In the genomic region with DNA sequence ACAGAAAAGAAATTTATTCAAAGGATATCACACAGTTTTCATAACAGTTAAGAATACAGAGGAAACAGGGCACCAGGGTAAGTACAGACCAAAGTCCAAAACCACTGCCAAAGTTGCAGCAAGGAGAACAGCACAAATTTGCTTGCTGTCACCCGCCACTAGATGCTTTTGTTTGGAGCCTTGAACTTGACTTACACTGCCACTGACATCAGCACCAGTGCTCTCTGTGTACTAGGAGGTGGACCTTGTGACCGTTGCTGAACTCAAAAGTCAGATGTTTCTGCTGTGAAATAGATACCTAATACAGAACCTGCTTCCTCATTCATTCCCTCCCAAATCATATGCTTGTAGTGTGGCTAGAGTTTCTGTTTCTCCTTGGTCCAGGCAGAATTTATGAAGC, we compare ENCODE assay signal across 34 cellular contexts.
"Had no signal": no experiment of that assay in that cellular context is flagged by ENCODE, and none has a peak within 500 bp of the region (broad histone marks: within the 10 kb centered on the region; RNA-seq: fewer than 3 reads in every experiment).

No MANE protein-coding gene starts in this region.

- H3K27me3 Mint-ChIP-seq: activated B cell treated with CpG ODN at 0.5 μM for 24 hours; activated CD4-positive, alpha-beta memory T cell treated with anti-CD3 and anti-CD28 coated beads for 36 hours; activated CD4-positive, alpha-beta T cell treated with anti-CD3 and anti-CD28 coated beads, Interleukin-2, amount 10 ng/mL, durations not matched to agents 24 days and 14 days; activated naive CD8-positive, alpha-beta T cell treated with anti-CD3 and anti-CD28 coated beads, Interleukin-2, amount 50 U/mL, for 24 hours; central memory CD8-positive, alpha-beta T cell had no signal

- H3K9ac ChIP-seq: SK-N-SH had no signal

- DNase-seq: activated B cell treated with CpG ODN at 0.5 μM for 24 hours; activated CD4-positive, alpha-beta memory T cell treated with anti-CD3 and anti-CD28 coated beads for 36 hours; activated CD4-positive, alpha-beta T cell treated with anti-CD3 and anti-CD28 coated beads for 1 hour; activated CD4-positive, alpha-beta T cell treated with anti-CD3 and anti-CD28 coated beads, Interleukin-2, amount 10 ng/mL, durations not matched to agents 24 days and 14 days; activated CD8-positive, alpha-beta memory T cell treated with anti-CD3 and anti-CD28 coated beads for 24 hours; activated effector memory CD4-positive, alpha-beta T cell treated with anti-CD3 and anti-CD28 coated beads, Interleukin-2, amount 50 U/mL, for 16 hours; activated naive CD4-positive, alpha-beta T cell treated with Interleukin-2 at 50 U/mL for 16 hours; activated naive CD8-positive, alpha-beta T cell treated with anti-CD3 and anti-CD28 coated beads, Interleukin-2, amount 50 U/mL, for 24 hours; activated T-cell treated with anti-CD3 and anti-CD28 coated beads, Interleukin-2, amount 50 U/mL, for 4 hours; amniotic stem cell; IMR-90; Kasumi-1; KBM-7; NCI-H1048; NCI-H1694; NCI-H2029; NCI-H2107; NCI-H2171 treated with DMSO at 0.1 percent for 48 hours; NCI-H345; NCI-H510A; NCI-H526 treated with DMSO at 0.1 percent for 48 hours; NCI-H82; NK-92 treated with Interleukin-12 subunit alpha and Interleukin-12 subunit beta, amount 100 ng/mL, for 24 hours; PC-9; RPMI8226; SJCRH30; SK-N-SH; SW 1271 had no signal

- ATAC-seq: activated naive CD4-positive, alpha-beta T cell treated with anti-CD3 and anti-CD28 coated beads, Interleukin-2, amount 50 U/mL, for 72 hours; activated naive CD8-positive, alpha-beta T cell treated with anti-CD3 and anti-CD28 coated beads, Interleukin-2, amount 50 U/mL, for 24 hours; activated T-cell treated with anti-CD3 and anti-CD28 coated beads, Interleukin-2, amount 50 U/mL, for 4 hours; body of pancreas; Right ventricle myocardium inferior had no signal

- H3K4me2 ChIP-seq: PC-9, SK-N-SH had no signal

- H3K36me3 Mint-ChIP-seq: activated CD4-positive, alpha-beta memory T cell treated with anti-CD3 and anti-CD28 coated beads for 36 hours; activated naive CD4-positive, alpha-beta T cell treated with anti-CD3 and anti-CD28 coated beads, Interleukin-2, amount 50 U/mL, for 72 hours had no signal

- H3K9me3 ChIP-seq: ascending aorta, body of pancreas, SJCRH30, SK-N-SH had no signal

- H3K27ac ChIP-seq: ascending aorta, body of pancreas, PC-9, SJCRH30 had no signal

- H2AFZ ChIP-seq: PC-9 had no signal

- H3K27ac Mint-ChIP-seq: activated B cell treated with CpG ODN at 0.5 μM for 24 hours; activated CD4-positive, alpha-beta memory T cell treated with anti-CD3 and anti-CD28 coated beads for 36 hours; activated CD4-positive, alpha-beta T cell treated with anti-CD3 and anti-CD28 coated beads, Interleukin-2, amount 10 ng/mL, durations not matched to agents 24 days and 14 days; activated naive CD4-positive, alpha-beta T cell treated with anti-CD3 and anti-CD28 coated beads, Interleukin-2, amount 50 U/mL, for 72 hours; activated naive CD8-positive, alpha-beta T cell treated with anti-CD3 and anti-CD28 coated beads, Interleukin-2, amount 50 U/mL, for 24 hours; T-helper 1 cell treated with Interleukin-12 subunit alpha and Interleukin-12 subunit beta and Interleukin-4 antibody, amounts not matched to agents 30 μg/mL and 1 μg/mL, for 36 hours had no signal

- H3K4me1 ChIP-seq: ascending aorta, body of pancreas, SJCRH30 had no signal

- H3K4me3 ChIP-seq: ascending aorta, body of pancreas, PC-9, SJCRH30 had no signal

- H3K9me3 Mint-ChIP-seq: activated B cell treated with CpG ODN at 0.5 μM for 24 hours; activated CD4-positive, alpha-beta memory T cell treated with anti-CD3 and anti-CD28 coated beads for 36 hours; activated CD4-positive, alpha-beta T cell treated with anti-CD3 and anti-CD28 coated beads, Interleukin-2, amount 10 ng/mL, durations not matched to agents 24 days and 14 days; activated naive CD8-positive, alpha-beta T cell treated with anti-CD3 and anti-CD28 coated beads, Interleukin-2, amount 50 U/mL, for 24 hours; central memory CD8-positive, alpha-beta T cell; T-helper 1 cell treated with Interleukin-12 subunit alpha and Interleukin-12 subunit beta and Interleukin-4 antibody, amounts not matched to agents 30 μg/mL and 1 μg/mL, for 36 hours had no signal

- H3K4me3 Mint-ChIP-seq: activated B cell treated with CpG ODN at 0.5 μM for 24 hours; activated CD4-positive, alpha-beta memory T cell treated with anti-CD3 and anti-CD28 coated beads for 36 hours; activated CD4-positive, alpha-beta T cell treated with anti-CD3 and anti-CD28 coated beads, Interleukin-2, amount 10 ng/mL, durations not matched to agents 24 days and 14 days; activated naive CD8-positive, alpha-beta T cell treated with anti-CD3 and anti-CD28 coated beads, Interleukin-2, amount 50 U/mL, for 24 hours; activated T-cell treated with anti-CD3 and anti-CD28 coated beads, Interleukin-2, amount 50 U/mL, for 4 hours; central memory CD8-positive, alpha-beta T cell; T-helper 1 cell treated with Interleukin-12 subunit alpha and Interleukin-12 subunit beta and Interleukin-4 antibody, amounts not matched to agents 30 μg/mL and 1 μg/mL, for 36 hours had no signal

- H3K27me3 ChIP-seq: ascending aorta, body of pancreas had no signal

- H3K36me3 ChIP-seq: ascending aorta, SJCRH30 had no signal

- H3K4me1 Mint-ChIP-seq: activated B cell treated with CpG ODN at 0.5 μM for 24 hours; activated CD4-positive, alpha-beta T cell treated with anti-CD3 and anti-CD28 coated beads, Interleukin-2, amount 10 ng/mL, durations not matched to agents 24 days and 14 days; activated naive CD8-positive, alpha-beta T cell treated with anti-CD3 and anti-CD28 coated beads, Interleukin-2, amount 50 U/mL, for 24 hours; central memory CD8-positive, alpha-beta T cell had no signal
